28 cellular contexts compared by ENCODE assay signal in the genomic region with DNA sequence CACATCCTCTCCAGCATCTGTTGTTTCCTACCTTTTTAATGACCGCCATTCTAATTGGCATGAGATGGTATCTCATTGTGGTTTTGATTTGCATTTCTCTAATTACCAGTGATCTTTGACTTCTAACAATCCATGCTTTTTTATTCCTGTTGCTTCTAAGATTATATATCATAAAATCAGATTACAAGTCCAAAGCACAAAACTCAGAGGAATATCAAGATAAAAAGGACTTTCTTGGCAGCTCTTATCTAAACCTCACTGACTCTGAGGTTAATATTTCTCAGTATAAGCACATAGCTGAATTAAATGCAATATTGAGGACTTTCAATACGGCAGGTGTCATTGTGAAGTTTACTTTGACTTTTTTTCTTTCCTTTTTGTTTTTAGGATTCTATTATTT. TPM values are rescaled to one million over a fixed set of nuclear protein-coding genes. Genes with fewer than 3 reads are reported as not detected.
"Had no signal": no experiment of that assay in that cellular context is flagged by ENCODE, and none has a peak within 500 bp of the region (broad histone marks: within the 10 kb centered on the region; RNA-seq: fewer than 3 reads in every experiment).

No MANE protein-coding gene starts in this region.

- H3K9me3 ChIP-seq: ovary, psoas muscle, right lobe of liver, sigmoid colon, spleen, stomach, thoracic aorta, thyroid gland, tibial nerve, upper lobe of left lung, vagina had no signal

- H3K36me3 ChIP-seq: neural progenitor cell, ovary, right lobe of liver, sigmoid colon, spleen, stomach, thoracic aorta, thyroid gland, tibial nerve, upper lobe of left lung, vagina had no signal

- H3K27me3 ChIP-seq: neural progenitor cell, ovary, right lobe of liver, sigmoid colon, spleen, stomach, thyroid gland, tibial nerve, upper lobe of left lung, vagina had no signal

- DNase-seq: natural killer cell; occipital lobe; ovary; posterior cingulate gyrus; psoas muscle; right cardiac atrium; right lobe of liver; sigmoid colon; spleen; stimulated activated CD4-positive, alpha-beta T cell treated with anti-CD3 and anti-CD28 coated beads, Interleukin-12 subunit alpha, Interleukin-12 subunit beta, amount 100 ng/mL, for 4 hours; stimulated activated CD4-positive, alpha-beta T cell treated with anti-CD3 and anti-CD28 coated beads, Interleukin-1b, Interleukin-23, amount 100 ng/mL, for 48 hours; stimulated activated CD4-positive, alpha-beta T cell treated with anti-CD3 and anti-CD28 coated beads, Interleukin-2, amount 100 ng/mL, for 48 hours; stimulated activated CD4-positive, alpha-beta T cell treated with anti-CD3 and anti-CD28 coated beads, Interleukin-4, amount 100 ng/mL, for 24 hours; stimulated activated naive B cell treated with anti-CD40 and anti-IgM and Interleukin-4, amounts not matched to agents 10 μg/mL and 1 μg/mL and 100 μg/mL, for 72 hours; stimulated activated naive CD4-positive, alpha-beta T cell treated with Interleukin-2 at 50 U/mL for 16 hours; stomach; thyroid gland; trophoblast cell; upper lobe of left lung had no signal

- H3K4me3 ChIP-seq: neural progenitor cell, ovary, psoas muscle, right lobe of liver, sigmoid colon, smooth muscle cell, spleen, stomach, thoracic aorta, thyroid gland, tibial nerve, upper lobe of left lung, vagina had no signal

- ATAC-seq: natural killer cell; psoas muscle; right cardiac atrium; right lobe of liver; stimulated activated effector memory CD8-positive, alpha-beta T cell treated with anti-CD3 and anti-CD28 coated beads, Interleukin-12 subunit alpha, Interleukin-12 subunit beta, amount 100 ng/mL, for 72 hours; stimulated activated naive B cell treated with anti-CD40 and anti-IgM and Interleukin-4, amounts not matched to agents 10 μg/mL and 1 μg/mL and 100 μg/mL, for 72 hours had no signal

- H3K4me1 ChIP-seq: neural progenitor cell, parathyroid adenoma, psoas muscle, right lobe of liver, spleen, stomach, thyroid gland, tibial nerve, upper lobe of left lung, vagina had no signal

- H3K27ac ChIP-seq: neural progenitor cell, ovary, parathyroid adenoma, psoas muscle, right lobe of liver, spleen, stomach, thoracic aorta, thyroid gland, tibial nerve, upper lobe of left lung, vagina had no signal

RNA-seq across cellular contexts. Expression of a gene that starts 11.4 kb away (rescaled TPM):
- total RNA-seq: natural killer cell, psoas muscle, skeletal muscle tissue, subcutaneous adipose tissue, thyroid gland, upper lobe of left lung, vagina had no signal
